Comparison of ENCODE assay signal across 13 cellular contexts in the genomic region with DNA sequence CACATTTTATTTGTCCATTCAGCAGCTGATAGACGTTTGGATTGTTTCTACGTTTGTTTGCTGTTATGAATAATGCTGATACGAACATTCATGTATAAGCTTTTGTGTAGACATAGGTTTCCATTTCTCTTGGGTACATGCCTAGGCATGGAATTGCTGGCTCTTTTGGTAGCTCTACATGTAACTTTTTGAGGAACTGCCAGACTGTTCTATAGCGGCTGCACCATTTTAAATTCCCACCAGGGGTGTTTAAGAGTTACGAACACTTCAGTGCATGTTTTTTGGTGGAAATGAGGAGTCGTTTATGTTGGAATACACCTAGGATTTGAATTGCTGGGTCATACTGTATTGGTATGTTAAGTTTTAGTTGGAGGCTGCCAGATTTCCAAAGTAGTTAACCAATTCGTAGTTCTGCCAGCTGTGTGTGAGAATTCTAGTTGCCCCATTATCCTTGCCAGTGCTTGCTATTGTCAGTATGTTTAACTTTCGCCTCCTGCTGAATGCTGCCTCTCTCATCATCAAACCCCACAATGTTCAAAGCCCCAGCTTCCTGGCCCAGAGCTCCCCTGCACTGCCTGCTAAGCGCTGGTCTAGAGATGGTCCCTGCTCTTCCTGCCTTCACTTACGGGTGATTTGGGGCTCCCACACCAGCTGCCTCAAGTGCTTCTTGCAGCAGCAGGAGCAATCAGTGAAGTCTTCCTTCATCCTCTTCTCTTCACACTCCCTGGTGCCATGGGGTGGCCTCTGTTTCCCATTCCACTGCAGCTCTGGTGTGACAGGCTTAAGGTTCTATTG.
DNase-seq lines count a peak whose midpoint lies in the region; ATAC-seq and TF ChIP-seq lines count a peak whose summit lies in the region.
"Had no signal": no experiment of that assay in that cellular context is flagged by ENCODE, and none has a peak within 500 bp of the region (broad histone marks: within the 10 kb centered on the region; RNA-seq: fewer than 3 reads in every experiment).

No MANE protein-coding gene starts in this region.

- 45 to 46% methylated on average over 10 of the region's 10 CpGs for WGBS in esophagus squamous epithelium, 2 donors

- peaks cover 26 to 97% (median 86%) of the 10 kb centered on the region in 3 donors for H3K4me1 ChIP-seq in esophagus squamous epithelium

- peak in 3 of 6 experiments; percentile 30 to 65 (median 59) for TF ChIP-seq CTCF in esophagus squamous epithelium (IDR thresholded peaks at IDR 0.05)

- H3K4me3 ChIP-seq in esophagus squamous epithelium = no peak overlapping the region
- H3K4me3 ChIP-seq: hepatocyte had no signal

- H3K4me1 Mint-ChIP-seq in activated naive CD8-positive, alpha-beta T cell (ENCODE audit: low read depth) = peaks cover 43% of the 10 kb centered on the region
- peaks cover 31% of the 10 kb centered on the region for H3K4me1 Mint-ChIP-seq in activated naive CD8-positive, alpha-beta T cell treated with anti-CD3 and anti-CD28 coated beads, Interleukin-2, amount 50 U/mL, for 24 hours
- peaks cover 23% of the 10 kb centered on the region for H3K4me1 Mint-ChIP-seq in T-helper 17 cell

- H3K9me3 Mint-ChIP-seq in activated naive CD8-positive, alpha-beta T cell (ENCODE audit: low read depth) = no peaks in the 10 kb centered on the region
- H3K9me3 Mint-ChIP-seq in activated naive CD8-positive, alpha-beta T cell treated with anti-CD3 and anti-CD28 coated beads, Interleukin-2, amount 50 U/mL, for 24 hours = no peaks in the 10 kb centered on the region

- no peak for ATAC-seq in activated naive CD8-positive, alpha-beta T cell treated with anti-CD3 and anti-CD28 coated beads, Interleukin-2, amount 50 U/mL, for 24 hours
- ATAC-seq in T-helper 17 cell = peak; percentile 45

- no peaks in the 10 kb centered on the region for H3K27me3 Mint-ChIP-seq in activated naive CD8-positive, alpha-beta T cell
- peaks cover 3% of the 10 kb centered on the region for H3K27me3 Mint-ChIP-seq in activated naive CD8-positive, alpha-beta T cell treated with anti-CD3 and anti-CD28 coated beads, Interleukin-2, amount 50 U/mL, for 24 hours
- no peaks in the 10 kb centered on the region for H3K27me3 Mint-ChIP-seq in T-helper 17 cell

- peak overlapping the region; percentile 22 for H3K4me3 Mint-ChIP-seq in activated naive CD8-positive, alpha-beta T cell
- H3K4me3 Mint-ChIP-seq in activated naive CD8-positive, alpha-beta T cell treated with anti-CD3 and anti-CD28 coated beads, Interleukin-2, amount 50 U/mL, for 24 hours = no peak overlapping the region
- peak overlapping the region; percentile 25 for H3K4me3 Mint-ChIP-seq in T-helper 17 cell

- no peaks in the 10 kb centered on the region for H3K27me3 ChIP-seq in esophagus squamous epithelium
- H3K27me3 ChIP-seq: hepatocyte had no signal

- DNase-seq in activated naive CD8-positive, alpha-beta T cell treated with anti-CD3 and anti-CD28 coated beads, Interleukin-2, amount 50 U/mL, for 24 hours = no peak
- no peak for DNase-seq in T-helper 17 cell
- no peak for DNase-seq in esophagus squamous epithelium (lab: John Stamatoyannopoulos, UW)
- DNase-seq in NOMO-1 (lab: John Stamatoyannopoulos, UW; ENCODE audit: unreplicated experiment in 2 of 2) = no peak
- no peak for DNase-seq in KG1 (lab: John Stamatoyannopoulos, UW)
- DNase-seq in activated CD4-positive, CD25-positive, alpha-beta regulatory T cell (lab: John Stamatoyannopoulos, UW) = no peak
- DNase-seq: AML-193, NCI-H1048, NCI-H524, retina had no signal

- H3K36me3 ChIP-seq in esophagus squamous epithelium = no peaks in the 10 kb centered on the region

- intact Hi-C loops in esophagus squamous epithelium (cut with DNase I) = no loop called here

- no peak for TF ChIP-seq POLR2A in esophagus squamous epithelium (IDR thresholded peaks at IDR 0.05)

- peak overlapping the region; percentile 76 for H3K27ac Mint-ChIP-seq in activated naive CD8-positive, alpha-beta T cell
- no peak overlapping the region for H3K27ac Mint-ChIP-seq in activated naive CD8-positive, alpha-beta T cell treated with anti-CD3 and anti-CD28 coated beads, Interleukin-2, amount 50 U/mL, for 24 hours
- H3K27ac Mint-ChIP-seq in T-helper 17 cell = peak overlapping the region; percentile 89

- no peaks in the 10 kb centered on the region for H3K36me3 Mint-ChIP-seq in activated naive CD8-positive, alpha-beta T cell
- no peaks in the 10 kb centered on the region for H3K36me3 Mint-ChIP-seq in activated naive CD8-positive, alpha-beta T cell treated with anti-CD3 and anti-CD28 coated beads, Interleukin-2, amount 50 U/mL, for 24 hours (ENCODE audit: low read depth)
- H3K36me3 Mint-ChIP-seq in T-helper 17 cell (ENCODE audit: low read depth) = no peaks in the 10 kb centered on the region

- H3K27ac ChIP-seq in esophagus squamous epithelium (peak overlapping the region; percentile 63 to 94 (median 86)), temporal lobe (ENCODE audit: low read depth, low read length) (peak overlapping the region; percentile 3)
- H3K27ac ChIP-seq: hepatocyte had no signal

- H3K9me3 ChIP-seq in T-helper 17 cell (ENCODE audit: control insufficient read depth, low read length, poor library complexity, severe bottlenecking) (no peaks in the 10 kb centered on the region), esophagus squamous epithelium (no peaks in the 10 kb centered on the region)
